21 cellular contexts compared by ENCODE assay signal in genomic region chr19:10021863-10022262, GRCh38. TPM values are rescaled to one million over a fixed set of nuclear protein-coding genes. Genes with fewer than 3 reads are reported as not detected.
"Had no signal": no experiment of that assay in that cellular context is flagged by ENCODE, and none has a peak within 500 bp of the region (broad histone marks: within the 10 kb centered on the region; RNA-seq: fewer than 3 reads in every experiment).

No MANE protein-coding gene starts in this region.

- H3K36me3 Mint-ChIP-seq: naive B cell had no signal

- H3K9me3 ChIP-seq: colonic mucosa, heart right ventricle, ovary had no signal

- H3K4me1 ChIP-seq: colonic mucosa had no signal

- DNase-seq: cerebellar nuclear complex; colonic mucosa; effector CD8-positive, alpha-beta T cell; heart right ventricle; kidney glomerular epithelial cell; mesendoderm; naive B cell; nephron progenitor cell; ovary; right cardiac atrium; stimulated activated CD4-positive, alpha-beta T cell treated with anti-CD3 and anti-CD28 coated beads, Interleukin-4, amount 100 ng/mL, for 4 hours; stimulated activated naive CD4-positive, alpha-beta T cell treated with Interleukin-2 at 50 U/mL for 16 hours; trophoblast cell had no signal

- H3K27ac ChIP-seq: colonic mucosa, heart right ventricle, ovary had no signal

- ATAC-seq: heart right ventricle, right cardiac atrium had no signal

- H3K9me3 Mint-ChIP-seq: nephron progenitor cell had no signal

- H3K36me3 ChIP-seq: colonic mucosa, heart right ventricle, ovary had no signal

- H3K4me1 Mint-ChIP-seq: naive B cell, nephron progenitor cell had no signal

- H3K4me3 ChIP-seq: colonic mucosa, heart right ventricle, ovary had no signal

- H3K27me3 ChIP-seq: colonic mucosa, ovary had no signal

- H3K4me3 Mint-ChIP-seq: naive B cell, nephron progenitor cell had no signal

- H3K27ac Mint-ChIP-seq: nephron progenitor cell had no signal

RNA-seq across cellular contexts. Expression of gene RDH8, which starts 8.6 kb away (rescaled TPM):
- total RNA-seq: dermis microvascular lymphatic vessel endothelial cell, frontal cortex, glomerular endothelial cell, heart right ventricle, liver, lung microvascular endothelial cell, ovary, posterior vena cava, right cardiac atrium, urinary bladder had no signal
- polyA plus RNA-seq: esophagus, heart right ventricle, liver, ovary, right cardiac atrium, urinary bladder had no signal
